In the genomic region with DNA sequence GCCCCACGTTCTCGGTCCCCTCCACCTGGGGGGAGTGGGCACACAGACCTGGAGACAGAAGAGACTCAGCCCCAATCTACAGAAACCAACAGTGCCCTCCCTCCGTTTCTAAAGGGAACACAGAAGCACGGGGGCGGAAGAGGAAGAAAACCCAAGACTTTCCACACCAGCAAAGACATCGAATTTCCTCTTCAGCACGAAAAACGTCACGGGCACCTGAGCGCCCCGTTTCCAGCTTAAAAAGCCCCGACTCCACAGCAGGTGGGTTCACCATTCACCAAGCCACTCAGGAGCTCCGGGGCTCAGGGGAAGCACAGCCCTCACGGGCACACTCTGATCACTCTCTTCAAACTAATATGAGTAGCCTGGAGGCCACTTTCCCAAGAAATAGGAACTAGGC, we compare ENCODE assay signal across 11 cellular contexts. TPM values are rescaled to one million over a fixed set of nuclear protein-coding genes. Genes with fewer than 3 reads are reported as not detected.
DNase-seq lines count a peak whose midpoint lies in the region; ATAC-seq, FAIRE-seq and TF ChIP-seq lines count a peak whose summit lies in the region.
"Had no signal": no experiment of that assay in that cellular context is flagged by ENCODE, and none has a peak within 500 bp of the region (broad histone marks: within the 10 kb centered on the region; RNA-seq: fewer than 3 reads in every experiment).

No MANE protein-coding gene starts in this region.

- peaks cover 41 to 76% (median 60%) of the 10 kb centered on the region in 10 experiments for H3K4me1 ChIP-seq in BLaER1 treated with 17β-estradiol and CSF1 and Interleukin-3, amounts not matched to agents 10 nM and 100 nM
- H3K4me1 ChIP-seq in right lobe of liver: no peaks in the 10 kb centered on the region
- H3K4me1 ChIP-seq: body of pancreas had no signal

- WGBS in right lobe of liver (ENCODE audit: insufficient coverage, low coverage, low lambda C conversion rate, missing lambda C conversion rate): 50% methylated on average over 2 of the region's 14 CpGs

- H3K4me3 ChIP-seq in BLaER1 treated with 17β-estradiol and CSF1 and Interleukin-3, amounts not matched to agents 10 nM and 100 nM: peak overlapping the region in 4 of 10 experiments; percentile 6 to 46 (median 20); a peak in 3 of 20 replicates
- H3K4me3 ChIP-seq in right lobe of liver: no peak overlapping the region
- H3K4me3 ChIP-seq: body of pancreas had no signal

- peaks cover 0 to 13% (median 0%) of the 10 kb centered on the region in 11 experiments; a peak in 5 of 22 replicates for H3K27me3 ChIP-seq in BLaER1 treated with 17β-estradiol and CSF1 and Interleukin-3, amounts not matched to agents 10 nM and 100 nM
- H3K27me3 ChIP-seq in right lobe of liver: no peaks in the 10 kb centered on the region
- H3K27me3 ChIP-seq: body of pancreas had no signal

- peak; percentile 13 to 62 (median 42) for ATAC-seq in right lobe of liver
- no peak for ATAC-seq in GM18907 (IDR thresholded peaks at IDR 0.05; ENCODE audit: unreplicated experiment)
- ATAC-seq: body of pancreas had no signal

- H3K4me2 ChIP-seq in BLaER1 treated with 17β-estradiol and CSF1 and Interleukin-3, amounts not matched to agents 10 nM and 100 nM: peak overlapping the region; percentile 67 to 99 (median 80)
- H3K4me2 ChIP-seq: KMS-11 had no signal

- DNase-seq in GM18507 (ENCODE audit: extremely low spot score, insufficient read length, low read depth): no peak
- DNase-seq in UCSD-AML1 (lab: John Stamatoyannopoulos, UW; ENCODE audit: unreplicated experiment): peak; percentile 14
- DNase-seq in right lobe of liver: peak in 1 of 3 donors; percentile 54
- no peak for DNase-seq in DMS53 (lab: John Stamatoyannopoulos, UW)
- DNase-seq in NCI-H1092 (lab: John Stamatoyannopoulos, UW): no peak
- DNase-seq in NCI-H2081 (lab: John Stamatoyannopoulos, UW): no peak
- DNase-seq: NCI-H526 treated with DMSO at 0.1 percent for 48 hours had no signal

- peak; percentile 91 for FAIRE-seq in GM18507 (lab: Jason Lieb, UNC)

- peaks cover 4 to 75% (median 23%) of the 10 kb centered on the region in 11 experiments; a peak in 16 of 22 replicates for H4K20me1 ChIP-seq in BLaER1 treated with 17β-estradiol and CSF1 and Interleukin-3, amounts not matched to agents 10 nM and 100 nM

- intact Hi-C loops in right lobe of liver (cut with DNase I): no loop called here

- no peak for TF ChIP-seq CTCF in right lobe of liver (IDR thresholded peaks at IDR 0.05)

- H3K9me3 ChIP-seq in BLaER1 treated with 17β-estradiol and CSF1 and Interleukin-3, amounts not matched to agents 10 nM and 100 nM (replicated peaks in 1 of 11): no peaks in the 10 kb centered on the region
- H3K9me3 ChIP-seq in right lobe of liver: no peaks in the 10 kb centered on the region
- H3K9me3 ChIP-seq: body of pancreas had no signal

- peaks cover 10 to 92% (median 28%) of the 10 kb centered on the region in 11 experiments; a peak in 21 of 22 replicates for H3K36me3 ChIP-seq in BLaER1 treated with 17β-estradiol and CSF1 and Interleukin-3, amounts not matched to agents 10 nM and 100 nM
- H3K36me3 ChIP-seq in right lobe of liver: peaks cover 0 to 9% (median 0%) of the 10 kb centered on the region in 4 donors

- peak overlapping the region in 9 of 11 experiments; percentile 18 to 69 (median 49); a peak in 15 of 22 replicates for H3K27ac ChIP-seq in BLaER1 treated with 17β-estradiol and CSF1 and Interleukin-3, amounts not matched to agents 10 nM and 100 nM
- peak overlapping the region in 1 of 3 donors; percentile 27 for H3K27ac ChIP-seq in right lobe of liver
- H3K27ac ChIP-seq: KMS-11 had no signal

- TF ChIP-seq POLR2A in right lobe of liver (IDR thresholded peaks at IDR 0.05): no peak

- peak overlapping the region in 8 of 11 experiments; percentile 12 to 60 (median 53); a peak in 11 of 22 replicates for H3K9ac ChIP-seq in BLaER1 treated with 17β-estradiol and CSF1 and Interleukin-3, amounts not matched to agents 10 nM and 100 nM
- H3K9ac ChIP-seq: KMS-11 had no signal

RNA-seq across cellular contexts. Expression of a gene that starts 19.6 kb away (rescaled TPM):
- 1 to 10 TPM; 1.6 to 4.1 (median 2.3) TPM for total RNA-seq in right lobe of liver

RNA-seq across cellular contexts. Expression of a gene that starts 19.6 kb away (rescaled TPM):
- total RNA-seq in right lobe of liver: 10 to 100 TPM in 4 of 6 experiments, 1 to 10 TPM in 2; 9.5 to 14.6 (median 11.5) TPM

RNA-seq across cellular contexts. Expression of a gene that starts 28.9 kb away (rescaled TPM):
- 10 to 100 TPM; 15.1 to 37.4 (median 20.5) TPM for total RNA-seq in right lobe of liver

RNA-seq across cellular contexts. Expression of a gene that starts 52.6 kb away (rescaled TPM):
- 10 to 100 TPM in 5 of 6 experiments, 1 to 10 TPM in 1; 9.1 to 26.2 (median 13.0) TPM for total RNA-seq in right lobe of liver
